8 cellular contexts compared by ENCODE assay signal in the genomic region with DNA sequence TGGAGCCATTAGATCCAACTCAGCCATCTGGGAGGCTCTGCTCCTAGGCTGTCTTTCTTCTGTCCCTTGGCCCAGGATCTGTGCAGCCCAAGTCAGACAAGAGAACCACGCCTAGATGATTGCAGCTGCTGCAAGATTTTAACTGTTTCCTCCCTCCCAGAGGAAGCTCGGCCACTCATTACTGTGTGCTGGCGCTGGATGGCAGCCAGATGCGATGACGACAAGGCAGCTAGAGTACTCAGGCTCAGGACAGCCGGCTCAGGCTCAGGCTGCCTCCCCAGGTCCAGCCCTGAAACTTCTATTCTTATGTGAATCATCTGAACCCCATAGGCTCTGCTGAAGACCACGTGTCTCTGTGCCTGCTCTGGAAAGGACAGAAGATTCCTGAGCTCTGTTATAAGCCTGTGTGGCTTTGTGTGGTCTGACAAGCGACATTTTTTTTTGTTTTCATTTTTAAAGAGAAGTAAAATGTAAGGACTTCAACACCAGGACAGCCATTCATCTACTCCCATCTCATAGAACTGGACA. TPM values are rescaled to one million over a fixed set of nuclear protein-coding genes. Genes with fewer than 3 reads are reported as not detected.
DNase-seq lines count a peak whose midpoint lies in the region; ATAC-seq and TF ChIP-seq lines count a peak whose summit lies in the region.

No MANE protein-coding gene starts in this region.

- no peak overlapping the region for H2BK20ac ChIP-seq in H9 (ENCODE audit: low read depth, low read length, poor library complexity, severe bottlenecking)

- H3K23ac ChIP-seq in H9 (ENCODE audit: insufficient read length, low read depth, low read length) = no peak overlapping the region

- H3K9ac ChIP-seq in H9 (ENCODE audit: extremely low read depth, insufficient read length, low read length) = no peak overlapping the region

- no peak overlapping the region for H2BK5ac ChIP-seq in H9 (ENCODE audit: insufficient read length, low read length)

- H3K14ac ChIP-seq in H9 (ENCODE audit: insufficient read depth, low read length) = peak overlapping the region; percentile 34; the same call in 1 of the 2 replicates

- H3K9me3 Mint-ChIP-seq in H9 = no peaks in the 10 kb centered on the region

- H3K27ac Mint-ChIP-seq in H9 = peak overlapping the region in 2 of 3 experiments; percentile 70 to 90; a peak in 3 of 7 replicates

- no peak overlapping the region for H2BK12ac ChIP-seq in H9 (ENCODE audit: insufficient read length, low read depth, low read length)

- H3K4me2 ChIP-seq in H9 (ENCODE audit: insufficient read depth, insufficient read length, low read length) = no peak overlapping the region

- peak overlapping the region; percentile 10 to 29 (median 13) for H3K4me3 ChIP-seq in right lobe of liver

- H3K23me2 ChIP-seq in H9 (ENCODE audit: insufficient read length, low read depth, low read length, poor library complexity, severe bottlenecking) = no peaks in the 10 kb centered on the region

- no peaks in the 10 kb centered on the region for H3K79me1 ChIP-seq in H9 (ENCODE audit: insufficient read depth, low read depth, low read length, poor library complexity, severe bottlenecking)

- no peak overlapping the region for H2BK120ac ChIP-seq in H9 (ENCODE audit: low read depth, low read length, poor library complexity, severe bottlenecking)

- no peak overlapping the region for H3K56ac ChIP-seq in H9 (ENCODE audit: insufficient read length, low read depth, low read length)

- no peak overlapping the region for H2BK15ac ChIP-seq in H9 (ENCODE audit: low read depth, low read length)

- H2AFZ ChIP-seq in H9 (ENCODE audit: low read length) = no peak overlapping the region

- no peak overlapping the region for H3K4ac ChIP-seq in H9 (ENCODE audit: low read depth, low read length)

- no peak overlapping the region for H4K8ac ChIP-seq in H9 (replicated peaks; ENCODE audit: insufficient read length, low read depth, low read length)

- H4K5ac ChIP-seq in H9 (ENCODE audit: insufficient read length, low read depth, low read length) = no peak overlapping the region

- H3K27me3 ChIP-seq in H9 (ENCODE audit: insufficient read depth, low read length) (no peaks in the 10 kb centered on the region), right lobe of liver (no peaks in the 10 kb centered on the region)

- intact Hi-C loops in right lobe of liver (cut with DNase I) = no loop called here

- TF ChIP-seq POLR2A in right lobe of liver (IDR thresholded peaks at IDR 0.05) = no peak

- no peaks in the 10 kb centered on the region for H4K20me1 ChIP-seq in H9 (ENCODE audit: control insufficient read depth, insufficient read depth, insufficient read length)

- DNase-seq in EL = peak; percentile 100
- peak; percentile 87 for DNase-seq in H9
- DNase-seq in MV-4-11 (lab: John Stamatoyannopoulos, UW) = peak; percentile 99
- peak; percentile 98 for DNase-seq in dermis blood vessel endothelial cell
- peak; percentile 75 to 86 (median 80) for DNase-seq in right lobe of liver
- peak; percentile 3 for DNase-seq in stimulated activated CD8-positive, alpha-beta memory T cell treated with anti-CD3 and anti-CD28 coated beads, Interleukin-7, amount 100 ng/mL, for 24 hours (ENCODE audit: low read depth)

- no peak overlapping the region for H4K91ac ChIP-seq in H9 (ENCODE audit: insufficient read length, low read depth, low read length)

- H3T11ph ChIP-seq in H9 (ENCODE audit: low read length) = no peak overlapping the region

- peaks cover 1% of the 10 kb centered on the region; the same call in 1 of the 2 replicates for H3K27me3 Mint-ChIP-seq in H9 (ENCODE audit: low read depth)

- H3K36me3 Mint-ChIP-seq in H9 (ENCODE audit: insufficient read depth in 1 of 3, low read depth in 3 of 3) = peaks cover 5 to 16% (median 10%) of the 10 kb centered on the region in 3 experiments; a peak in 6 of 7 replicates

- H3K9me3 ChIP-seq in H9 (ENCODE audit: control insufficient read depth, low read depth, low read length) = no peaks in the 10 kb centered on the region
- H3K9me3 ChIP-seq in right lobe of liver = no peaks in the 10 kb centered on the region

- no peaks in the 10 kb centered on the region for H3K36me3 ChIP-seq in right lobe of liver

- no peak for TF ChIP-seq CTCF in H9 (conservative IDR thresholded peaks at IDR 0.05)
- TF ChIP-seq CTCF in right lobe of liver (IDR thresholded peaks at IDR 0.05) = no peak

- peak; percentile 99 for ATAC-seq in SK-N-SH treated with all-trans-retinoic acid at 6 μM for 48 hours
- ATAC-seq in right lobe of liver = peak; percentile 84 to 92 (median 89)
- ATAC-seq in GM21717 (IDR thresholded peaks at IDR 0.05; ENCODE audit: unreplicated experiment) = no peak

- no peak overlapping the region for H2AK5ac ChIP-seq in H9 (ENCODE audit: insufficient read length, low read length)

- no peaks in the 10 kb centered on the region for H3K79me2 ChIP-seq in H9 (ENCODE audit: insufficient read depth, low read length)

- H3K27ac ChIP-seq in H9 (ENCODE audit: insufficient read length, low read depth, low read length) (no peak overlapping the region), right lobe of liver (no peak overlapping the region)

- H3K4me3 Mint-ChIP-seq in H9 = peak overlapping the region in 1 of 2 experiments; percentile 17; a peak in 2 of 5 replicates

- no CpG with 5 or more reads among the region's 8 CpGs for WGBS in H9 (ENCODE audit: extremely low coverage, insufficient read length, low lambda C conversion rate)
- 20% methylated on average over 2 of the region's 8 CpGs for WGBS in right lobe of liver (ENCODE audit: insufficient coverage, low coverage, low lambda C conversion rate, missing lambda C conversion rate)

- peak overlapping the region; percentile 1 for H3K18ac ChIP-seq in H9 (ENCODE audit: insufficient read length, low read depth, low read length)

- peaks cover 33 to 46% of the 10 kb centered on the region in 2 experiments for H3K4me1 Mint-ChIP-seq in H9

- H3K4me1 ChIP-seq in H9 (ENCODE audit: insufficient read depth, low read length) = peaks cover 3% of the 10 kb centered on the region; the same call in 1 of the 2 replicates
- H3K4me1 ChIP-seq in right lobe of liver = no peaks in the 10 kb centered on the region

TF ChIP-seq in SK-N-SH treated with all-trans-retinoic acid at 6 μM for 48 hours, 23 proteins besides CTCF, POLR2A, EP300 and RAD21:
- TF ChIP-seq ZNF70 (CRISPR knock-in tag; IDR thresholded peaks at IDR 0.05) (no peak), ZFP3 (CRISPR knock-in tag; IDR thresholded peaks at IDR 0.05) (0 out of 2 replicates have a peak, but pooled peaks have one; percentile 46)

RNA-seq across cellular contexts. Expression of a gene that starts 32.1 kb away (rescaled TPM):
- not detected in 2 replicates for total RNA-seq in H9 (2021)
- 0.79 and 1.4 TPM in 2 replicates for total RNA-seq in dermis blood vessel endothelial cell
- total RNA-seq in right lobe of liver = 1 to 10 TPM in 2 of 6 experiments, under 1 TPM in 2, not detected in 2; 0.44 to 1.3 (median 0.94) TPM

RNA-seq across cellular contexts. Expression of a gene that starts 32.5 kb away (rescaled TPM):
- total RNA-seq in H9 (2021) (15.1 and 17.7 TPM in 2 replicates), dermis blood vessel endothelial cell (84.9 and 116 TPM in 2 replicates), right lobe of liver (1 to 10 TPM; 2.9 to 6.3 (median 5.0) TPM)

RNA-seq across cellular contexts. Expression of a gene that starts 47.9 kb away (rescaled TPM):
- total RNA-seq in H9 (2021) (101 and 109 TPM in 2 replicates), dermis blood vessel endothelial cell (44.9 and 48.8 TPM in 2 replicates), right lobe of liver (1 to 10 TPM; 2.9 to 8.4 (median 4.3) TPM)

Comparison
In these comparisons a context has a peak if more than half of its experiments do, and no peak if none do; other contexts are left out.
1. DNase-seq: peak in every context shown above with its lines; median percentile 100 in EL; 99 in MV-4-11; 98 in dermis blood vessel endothelial cell; 87 in H9; 80 in right lobe of liver; 3 in stimulated activated CD8-positive, alpha-beta memory T cell treated with anti-CD3 and anti-CD28 coated beads, Interleukin-7, amount 100 ng/mL, for 24 hours.